ENCODE assay signal across 9 cellular contexts in genomic region chr6:26198626-26199056, GRCh38.
DNase-seq lines count a peak whose midpoint lies in the region; ATAC-seq and TF ChIP-seq lines count a peak whose summit lies in the region.
"Had no signal": no experiment of that assay in that cellular context is flagged by ENCODE, and none has a peak within 500 bp of the region (broad histone marks: within the 10 kb centered on the region; RNA-seq: fewer than 3 reads in every experiment).

No MANE protein-coding gene starts in this region.

- no peaks in the 10 kb centered on the region for H3K36me3 Mint-ChIP-seq in osteocyte (ENCODE audit: unreplicated experiment)

- H3K4me1 ChIP-seq in esophagus squamous epithelium = peaks cover 6 to 55% (median 8%) of the 10 kb centered on the region in 3 donors

- H2AFZ ChIP-seq in SU-DHL-6 (ENCODE audit: low read depth, low read length, severe bottlenecking) = no peak overlapping the region

- H3K9me3 ChIP-seq in SU-DHL-6 (ENCODE audit: insufficient read depth, low read length) (no peaks in the 10 kb centered on the region), esophagus squamous epithelium (no peaks in the 10 kb centered on the region)
- H3K9me3 ChIP-seq: A549 had no signal

- DNase-seq in DMS79 treated with DMSO at 0.1 percent for 48 hours (lab: John Stamatoyannopoulos, UW) (peak; percentile 36), DMS79 (lab: John Stamatoyannopoulos, UW) (no peak), esophagus squamous epithelium (lab: John Stamatoyannopoulos, UW) (no peak), osteocyte (ENCODE audit: extremely low spot score, unreplicated experiment) (no peak), occipital lobe (lab: John Stamatoyannopoulos, UW) (no peak)
- no peak for DNase-seq in stimulated activated CD4-positive, alpha-beta T cell treated with anti-CD3 and anti-CD28 coated beads, Interleukin-12 subunit alpha, Interleukin-12 subunit beta, amount 100 ng/mL, for 4 hours

- H3K79me2 ChIP-seq in SU-DHL-6 (ENCODE audit: insufficient read depth, low read length) = no peaks in the 10 kb centered on the region; the same call in 1 of the 2 replicates

- H3K27ac Mint-ChIP-seq in osteocyte (ENCODE audit: unreplicated experiment) = peak overlapping the region; percentile 99

- no peak for TF ChIP-seq POLR2A in esophagus squamous epithelium (IDR thresholded peaks at IDR 0.05)

- no peaks in the 10 kb centered on the region for H3K9me3 Mint-ChIP-seq in osteocyte (ENCODE audit: unreplicated experiment)

- no peaks in the 10 kb centered on the region for H3K27me3 Mint-ChIP-seq in osteocyte (ENCODE audit: unreplicated experiment)

- peak overlapping the region; percentile 94 for H3K27ac ChIP-seq in SU-DHL-6 (ENCODE audit: low read depth, low read length)
- H3K27ac ChIP-seq in esophagus squamous epithelium = peak overlapping the region; percentile 94 to 98 (median 96)

- no peaks in the 10 kb centered on the region for H4K20me1 ChIP-seq in SU-DHL-6 (ENCODE audit: low read depth, low read length)

- peak overlapping the region; percentile 89 for H3K9ac ChIP-seq in SU-DHL-6 (ENCODE audit: low read length)

- WGBS in esophagus squamous epithelium, 2 donors = 1% methylated on average over 5 to 8 of the region's 15 CpGs

- no peak for TF ChIP-seq CTCF in SU-DHL-6 (IDR thresholded peaks at IDR 0.05; ENCODE audit: insufficient read depth, low read length, poor library complexity, severe bottlenecking)
- no peak for TF ChIP-seq CTCF in esophagus squamous epithelium (IDR thresholded peaks at IDR 0.05)
- TF ChIP-seq CTCF in osteocyte (IDR thresholded peaks at IDR 0.05) = no peak

- peaks cover 92% of the 10 kb centered on the region for H3F3A ChIP-seq in SU-DHL-6 (ENCODE audit: insufficient read depth)

- H3K9me2 ChIP-seq in SU-DHL-6 (replicated peaks; ENCODE audit: insufficient read depth, low read length) = no peaks in the 10 kb centered on the region

- peak overlapping the region; percentile 88 for H3K4me2 ChIP-seq in SU-DHL-6 (ENCODE audit: low read depth, low read length, poor library complexity, severe bottlenecking)
- H3K4me2 ChIP-seq: A549 had no signal

- peak overlapping the region; percentile 81 for H3K4me3 Mint-ChIP-seq in osteocyte (ENCODE audit: unreplicated experiment)

- peaks cover 51% of the 10 kb centered on the region for H3K4me1 Mint-ChIP-seq in osteocyte (ENCODE audit: unreplicated experiment)

- H3K27me3 ChIP-seq in SU-DHL-6 (ENCODE audit: low read length) = no peaks in the 10 kb centered on the region
- peaks cover 0 to 39% (median 0%) of the 10 kb centered on the region in 4 donors for H3K27me3 ChIP-seq in esophagus squamous epithelium

- H3K36me3 ChIP-seq in SU-DHL-6 (ENCODE audit: low read length) (no peaks in the 10 kb centered on the region), esophagus squamous epithelium (no peaks in the 10 kb centered on the region)

- peak; percentile 0 for ATAC-seq in HG02970 (IDR thresholded peaks at IDR 0.05; ENCODE audit: low FRiP score, unreplicated experiment)
- ATAC-seq: A549 had no signal

- intact Hi-C loops in esophagus squamous epithelium (cut with DNase I) = loop anchor here (10.0 kb wide), 1 partner anchor 74 kb away; a partner anchor contains a TSS

- H3K4me3 ChIP-seq in SU-DHL-6 (ENCODE audit: insufficient read depth, low read length, poor library complexity, severe bottlenecking) (peak overlapping the region; percentile 61), esophagus squamous epithelium (peak overlapping the region; percentile 44 to 73 (median 64))
- H3K4me3 ChIP-seq: A549 had no signal
